12 cellular contexts compared by ENCODE assay signal in genomic region chr15:96838088-96838487, GRCh38.
"Had no signal": no experiment of that assay in that cellular context is flagged by ENCODE, and none has a peak within 500 bp of the region (broad histone marks: within the 10 kb centered on the region; RNA-seq: fewer than 3 reads in every experiment).

No MANE protein-coding gene starts in this region.

- DNase-seq: activated CD4-positive, CD25-positive, alpha-beta regulatory T cell treated with anti-CD3 and anti-CD28 coated beads, Interleukin-2, amount 50 U/mL, for 72 hours; activated naive CD4-positive, alpha-beta T cell; activated naive CD8-positive, alpha-beta T cell treated with anti-CD3 and anti-CD28 coated beads, Interleukin-2, amount 10 ng/mL, durations not matched to agents 7 days and 5 days; anterior cingulate cortex; heart right ventricle; stimulated activated CD4-positive, alpha-beta T cell treated with anti-CD3 and anti-CD28 coated beads, Interleukin-1b, Interleukin-23, amount 100 ng/mL, for 48 hours; stimulated activated naive CD8-positive, alpha-beta T cell treated with anti-CD3 and anti-CD28 coated beads, Interleukin-15, amount 100 ng/mL, for 72 hours; T-helper 9 cell had no signal

- H3K27ac ChIP-seq: cardiac muscle cell, heart right ventricle had no signal

- H3K4me3 ChIP-seq: cardiac muscle cell, heart right ventricle, lung had no signal

- H3K36me3 ChIP-seq: cardiac muscle cell, heart right ventricle had no signal

- H3K27me3 ChIP-seq: cardiac muscle cell, heart right ventricle had no signal

- H3K4me1 ChIP-seq: heart right ventricle had no signal

- ATAC-seq: esophagus mucosa; heart right ventricle; sciatic nerve; stimulated activated naive CD8-positive, alpha-beta T cell treated with anti-CD3 and anti-CD28 coated beads, Interleukin-15, amount 100 ng/mL, for 72 hours had no signal
